Comparison of ENCODE assay signal across 11 cellular contexts in the genomic region with DNA sequence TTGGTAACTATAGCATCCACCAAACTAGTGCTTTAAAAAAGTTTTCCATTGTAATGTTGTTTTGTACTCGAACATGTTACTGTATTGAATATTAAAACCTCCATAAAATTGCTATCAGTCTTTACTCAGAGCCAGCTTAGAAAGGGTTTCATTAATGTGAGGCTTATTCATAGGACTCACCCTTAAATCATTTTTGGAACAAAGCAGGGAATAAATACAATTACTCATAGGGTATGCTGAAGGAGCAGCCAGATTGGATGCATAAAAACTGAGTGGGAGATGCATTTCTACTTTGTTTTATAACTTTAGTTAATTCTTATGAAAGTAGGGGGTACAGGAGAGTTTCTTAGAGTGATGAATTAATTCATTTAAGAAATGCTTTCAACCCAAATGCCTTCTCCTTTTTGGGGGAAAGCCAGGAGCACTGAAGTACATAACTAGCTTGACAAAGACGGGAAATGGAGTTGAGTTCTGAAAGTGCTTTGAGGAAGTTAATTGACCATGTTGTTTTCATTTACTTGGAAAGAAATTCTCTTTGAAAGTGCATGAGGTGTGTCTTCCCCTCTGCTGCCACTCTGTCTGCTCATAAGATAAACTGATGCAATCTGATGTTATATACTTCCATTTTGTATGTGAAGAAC.
DNase-seq lines count a peak whose midpoint lies in the region; ATAC-seq and TF ChIP-seq lines count a peak whose summit lies in the region.
"Had no signal": no experiment of that assay in that cellular context is flagged by ENCODE, and none has a peak within 500 bp of the region (broad histone marks: within the 10 kb centered on the region; RNA-seq: fewer than 3 reads in every experiment).

No MANE protein-coding gene starts in this region.

- H3K4me1 Mint-ChIP-seq in T-helper 2 cell treated with Interferon-gamma antibody and Interleukin-4, amounts not matched to agents 5 μg/mL and 100 μg/mL, for 36 hours (ENCODE audit: low read depth) = peaks cover 4% of the 10 kb centered on the region

- no peak overlapping the region for H3K9ac ChIP-seq in skeletal muscle satellite cell (ENCODE audit: low read depth, low read length)

- H3K9me3 Mint-ChIP-seq in T-helper 2 cell treated with Interferon-gamma antibody and Interleukin-4, amounts not matched to agents 5 μg/mL and 100 μg/mL, for 36 hours = no peaks in the 10 kb centered on the region

- TF ChIP-seq CTCF in fibroblast of mammary gland (conservative IDR thresholded peaks at IDR 0.05; ENCODE audit: control insufficient read depth, insufficient read depth, low read depth, low read length) = no peak

- H3K4me3 ChIP-seq in fibroblast of mammary gland (ENCODE audit: control insufficient read depth, low read depth, low read length) = no peak overlapping the region
- no peak overlapping the region for H3K4me3 ChIP-seq in skeletal muscle satellite cell (ENCODE audit: low read length)
- H3K4me3 ChIP-seq: stomach had no signal

- H3K36me3 ChIP-seq in skeletal muscle satellite cell (ENCODE audit: insufficient read depth, low read length) = no peaks in the 10 kb centered on the region
- H3K36me3 ChIP-seq: stomach had no signal

- peak overlapping the region; percentile 8 for H3K4me2 ChIP-seq in skeletal muscle satellite cell (ENCODE audit: low read length)

- no peaks in the 10 kb centered on the region for H3K36me3 Mint-ChIP-seq in T-helper 2 cell treated with Interferon-gamma antibody and Interleukin-4, amounts not matched to agents 5 μg/mL and 100 μg/mL, for 36 hours (ENCODE audit: low read depth)

- no peak overlapping the region for H3K4me3 Mint-ChIP-seq in T-helper 2 cell treated with Interferon-gamma antibody and Interleukin-4, amounts not matched to agents 5 μg/mL and 100 μg/mL, for 36 hours

- DNase-seq in NCI-H69 (lab: John Stamatoyannopoulos, UW) (peak; percentile 53), fibroblast of mammary gland (ENCODE audit: low read depth) (peak; percentile 29), NCI-H187 (lab: John Stamatoyannopoulos, UW) (no peak), T-helper 9 cell (no peak)
- no peak for DNase-seq in T-helper 2 cell treated with Interferon-gamma antibody and Interleukin-4, amounts not matched to agents 5 μg/mL and 100 μg/mL, for 36 hours (ENCODE audit: low spot score)
- DNase-seq: activated gamma-delta T cell, NCI-H2171 treated with DMSO at 0.1 percent for 48 hours, stomach, T-helper 2 cell had no signal

- peaks cover 35% of the 10 kb centered on the region for H3K27me3 Mint-ChIP-seq in T-helper 2 cell treated with Interferon-gamma antibody and Interleukin-4, amounts not matched to agents 5 μg/mL and 100 μg/mL, for 36 hours (ENCODE audit: low read depth)

- no peaks in the 10 kb centered on the region for H3K9me3 ChIP-seq in skeletal muscle satellite cell (replicated peaks; ENCODE audit: low read length)
- H3K9me3 ChIP-seq: stomach had no signal

- H3K27me3 ChIP-seq in skeletal muscle satellite cell (ENCODE audit: control insufficient read depth, insufficient read depth, low read length) = no peaks in the 10 kb centered on the region
- H3K27me3 ChIP-seq: stomach had no signal

- ATAC-seq in GM19463 (IDR thresholded peaks at IDR 0.05; ENCODE audit: unreplicated experiment) = peak; percentile 41

- H3K27ac Mint-ChIP-seq in T-helper 2 cell treated with Interferon-gamma antibody and Interleukin-4, amounts not matched to agents 5 μg/mL and 100 μg/mL, for 36 hours = no peak overlapping the region

- peaks cover 6% of the 10 kb centered on the region for H3K4me1 ChIP-seq in skeletal muscle satellite cell (ENCODE audit: control insufficient read depth, insufficient read depth, low read length)
- H3K4me1 ChIP-seq: stomach had no signal

Comparison
In these comparisons a context has a peak if more than half of its experiments do, and no peak if none do; other contexts are left out.
1. DNase-seq: peak in NCI-H69 (single experiment) and fibroblast of mammary gland (single experiment); none in T-helper 2 cell treated with Interferon-gamma antibody and Interleukin-4, amounts not matched to agents 5 μg/mL and 100 μg/mL, for 36 hours (single experiment), NCI-H187 (0 of 2) and T-helper 9 cell (single experiment).